ENCODE assay signal across 30 cellular contexts in genomic region chrY:8341000-8341399, GRCh38.
"Had no signal": no experiment of that assay in that cellular context is flagged by ENCODE, and none has a peak within 500 bp of the region (broad histone marks: within the 10 kb centered on the region; RNA-seq: fewer than 3 reads in every experiment).

No MANE protein-coding gene starts in this region.

- ATAC-seq: naive thymus-derived CD4-positive, alpha-beta T cell; natural killer cell; psoas muscle; right cardiac atrium; right lobe of liver; stimulated activated naive B cell treated with anti-CD40 and anti-IgM and Interleukin-4, amounts not matched to agents 10 μg/mL and 1 μg/mL and 100 μg/mL, for 72 hours had no signal

- H3K36me3 Mint-ChIP-seq: naive thymus-derived CD4-positive, alpha-beta T cell; natural killer cell; neural progenitor cell; stimulated activated naive B cell treated with anti-CD40 and anti-IgM and Interleukin-4, amounts not matched to agents 10 μg/mL and 1 μg/mL and 100 μg/mL, for 72 hours had no signal

- H3K27me3 Mint-ChIP-seq: naive thymus-derived CD4-positive, alpha-beta T cell; progenitor cell of endocrine pancreas; stimulated activated naive B cell treated with anti-CD40 and anti-IgM and Interleukin-4, amounts not matched to agents 10 μg/mL and 1 μg/mL and 100 μg/mL, for 72 hours had no signal

- H3K9me3 Mint-ChIP-seq: naive thymus-derived CD4-positive, alpha-beta T cell; natural killer cell; nephron; neural progenitor cell; stimulated activated naive B cell treated with anti-CD40 and anti-IgM and Interleukin-4, amounts not matched to agents 10 μg/mL and 1 μg/mL and 100 μg/mL, for 72 hours had no signal

- DNase-seq: naive thymus-derived CD4-positive, alpha-beta T cell; natural killer cell; occipital lobe; ovary; posterior cingulate gyrus; psoas muscle; right cardiac atrium; right lobe of liver; sigmoid colon; spleen; stimulated activated CD4-positive, alpha-beta T cell treated with anti-CD3 and anti-CD28 coated beads, Interleukin-12 subunit alpha, Interleukin-12 subunit beta, amount 100 ng/mL, for 4 hours; stimulated activated CD4-positive, alpha-beta T cell treated with anti-CD3 and anti-CD28 coated beads, Interleukin-1b, Interleukin-23, amount 100 ng/mL, for 48 hours; stimulated activated CD4-positive, alpha-beta T cell treated with anti-CD3 and anti-CD28 coated beads, Interleukin-4, amount 100 ng/mL, for 1 hour; stimulated activated CD4-positive, alpha-beta T cell treated with anti-CD3 and anti-CD28 coated beads, Interleukin-4, amount 100 ng/mL, for 4 hours; stimulated activated CD8-positive, alpha-beta memory T cell treated with anti-CD3 and anti-CD28 coated beads, Interleukin-4, amount 100 ng/mL, for 48 hours; stimulated activated naive B cell treated with anti-CD40 and anti-IgM and Interleukin-4, amounts not matched to agents 10 μg/mL and 1 μg/mL and 100 μg/mL, for 72 hours; stimulated activated naive CD4-positive, alpha-beta T cell treated with Interleukin-2 at 50 U/mL for 16 hours; stomach; thyroid gland; trophoblast cell; upper lobe of left lung had no signal

- H3K4me3 Mint-ChIP-seq: naive thymus-derived CD4-positive, alpha-beta T cell; natural killer cell; nephron; neural progenitor cell; stimulated activated naive B cell treated with anti-CD40 and anti-IgM and Interleukin-4, amounts not matched to agents 10 μg/mL and 1 μg/mL and 100 μg/mL, for 72 hours had no signal

- H3K4me1 Mint-ChIP-seq: naive thymus-derived CD4-positive, alpha-beta T cell; natural killer cell; nephron; neural progenitor cell; stimulated activated naive B cell treated with anti-CD40 and anti-IgM and Interleukin-4, amounts not matched to agents 10 μg/mL and 1 μg/mL and 100 μg/mL, for 72 hours had no signal

- FAIRE-seq: urothelium cell line had no signal

- H3K27me3 ChIP-seq: neural progenitor cell, ovary, right lobe of liver, sigmoid colon, spleen, stomach, thyroid gland, tibial nerve, upper lobe of left lung, vagina had no signal

- H3K27ac ChIP-seq: neural progenitor cell, ovary, parathyroid adenoma, psoas muscle, right lobe of liver, sigmoid colon, spleen, stomach, thoracic aorta, thyroid gland, tibial nerve, upper lobe of left lung, vagina had no signal

- H3K36me3 ChIP-seq: neural progenitor cell, ovary, right lobe of liver, sigmoid colon, spleen, stomach, thoracic aorta, thyroid gland, tibial nerve, upper lobe of left lung, vagina had no signal

- H3K9me3 ChIP-seq: ovary, psoas muscle, right lobe of liver, sigmoid colon, spleen, stomach, thoracic aorta, thyroid gland, tibial nerve, upper lobe of left lung, vagina had no signal

- H3K4me3 ChIP-seq: neural progenitor cell, ovary, psoas muscle, right lobe of liver, sigmoid colon, smooth muscle cell, spleen, stomach, thoracic aorta, thyroid gland, tibial nerve, upper lobe of left lung, vagina had no signal

- H3K27ac Mint-ChIP-seq: naive thymus-derived CD4-positive, alpha-beta T cell; natural killer cell; nephron; neural progenitor cell; progenitor cell of endocrine pancreas; stimulated activated naive B cell treated with anti-CD40 and anti-IgM and Interleukin-4, amounts not matched to agents 10 μg/mL and 1 μg/mL and 100 μg/mL, for 72 hours had no signal

- H3K4me1 ChIP-seq: neural progenitor cell, parathyroid adenoma, psoas muscle, right lobe of liver, sigmoid colon, spleen, stomach, thyroid gland, tibial nerve, upper lobe of left lung, vagina had no signal
